24 cellular contexts compared by ENCODE assay signal in the genomic region with DNA sequence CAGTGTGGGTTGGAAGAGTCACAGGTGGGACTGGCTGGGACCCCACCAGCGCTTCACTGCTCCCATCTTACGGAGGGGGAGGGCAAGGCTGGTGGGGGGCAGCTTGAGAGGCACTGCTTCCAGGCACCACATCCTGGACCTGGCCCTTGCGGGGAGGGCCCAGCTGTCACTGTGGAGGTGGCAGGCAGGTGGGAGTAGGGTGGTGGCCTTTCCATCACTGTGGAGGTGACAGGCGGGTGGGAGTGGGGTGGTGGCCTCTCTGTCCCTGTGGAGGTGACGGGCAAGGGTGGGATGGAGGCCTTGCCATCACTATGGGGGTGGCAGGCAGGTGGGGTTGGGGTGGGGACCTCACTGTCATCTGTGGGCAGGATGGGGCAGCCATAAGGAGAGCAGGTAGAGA.
"Had no signal": no experiment of that assay in that cellular context is flagged by ENCODE, and none has a peak within 500 bp of the region (broad histone marks: within the 10 kb centered on the region; RNA-seq: fewer than 3 reads in every experiment).

No MANE protein-coding gene starts in this region.

- H3K27me3 Mint-ChIP-seq: activated B cell treated with CpG ODN at 0.5 μM for 24 hours; activated CD4-positive, alpha-beta T cell treated with anti-CD3 and anti-CD28 coated beads, Interleukin-2, amount 10 ng/mL, durations not matched to agents 24 days and 14 days; activated CD8-positive, alpha-beta memory T cell treated with anti-CD3 and anti-CD28 coated beads, Interleukin-2, amount 10 ng/mL, durations not matched to agents 7 days and 5 days; activated naive CD8-positive, alpha-beta T cell treated with anti-CD3 and anti-CD28 coated beads, Interleukin-2, amount 50 U/mL, for 24 hours; activated T-cell treated with anti-CD3 and anti-CD28 coated beads, Interleukin-2, amount 50 U/mL, for 24 hours had no signal

- ATAC-seq: activated CD8-positive, alpha-beta memory T cell treated with anti-CD3 and anti-CD28 coated beads, Interleukin-2, amount 10 ng/mL, durations not matched to agents 7 days and 5 days; activated naive CD4-positive, alpha-beta T cell treated with anti-CD3 and anti-CD28 coated beads, Interleukin-2, amount 50 U/mL, for 72 hours; activated naive CD8-positive, alpha-beta T cell treated with anti-CD3 and anti-CD28 coated beads, Interleukin-2, amount 50 U/mL, for 24 hours; body of pancreas had no signal

- H3K4me3 Mint-ChIP-seq: activated B cell treated with CpG ODN at 0.5 μM for 24 hours; activated CD4-positive, alpha-beta T cell treated with anti-CD3 and anti-CD28 coated beads, Interleukin-2, amount 10 ng/mL, durations not matched to agents 24 days and 14 days; activated CD8-positive, alpha-beta memory T cell treated with anti-CD3 and anti-CD28 coated beads, Interleukin-2, amount 10 ng/mL, durations not matched to agents 7 days and 5 days; activated naive CD8-positive, alpha-beta T cell treated with anti-CD3 and anti-CD28 coated beads, Interleukin-2, amount 50 U/mL, for 24 hours; activated T-cell treated with anti-CD3 and anti-CD28 coated beads, Interleukin-2, amount 50 U/mL, for 24 hours; T-helper 1 cell treated with Interleukin-12 subunit alpha and Interleukin-12 subunit beta and Interleukin-4 antibody, amounts not matched to agents 30 μg/mL and 1 μg/mL, for 36 hours had no signal

- H3K9me3 Mint-ChIP-seq: activated B cell treated with CpG ODN at 0.5 μM for 24 hours; activated CD4-positive, alpha-beta T cell treated with anti-CD3 and anti-CD28 coated beads, Interleukin-2, amount 10 ng/mL, durations not matched to agents 24 days and 14 days; activated naive CD4-positive, alpha-beta T cell treated with anti-CD3 and anti-CD28 coated beads, Interleukin-2, amount 50 U/mL, for 72 hours; activated naive CD8-positive, alpha-beta T cell treated with anti-CD3 and anti-CD28 coated beads, Interleukin-2, amount 50 U/mL, for 24 hours; activated T-cell treated with anti-CD3 and anti-CD28 coated beads, Interleukin-2, amount 50 U/mL, for 24 hours; T-helper 1 cell treated with Interleukin-12 subunit alpha and Interleukin-12 subunit beta and Interleukin-4 antibody, amounts not matched to agents 30 μg/mL and 1 μg/mL, for 36 hours had no signal

- H3K4me3 ChIP-seq: ascending aorta, body of pancreas, MG63, Peyer's patch had no signal

- DNase-seq: activated B cell treated with CpG ODN at 0.5 μM for 24 hours; activated CD4-positive, alpha-beta T cell treated with anti-CD3 and anti-CD28 coated beads for 1 hour; activated CD4-positive, alpha-beta T cell treated with anti-CD3 and anti-CD28 coated beads, Interleukin-2, amount 10 ng/mL, durations not matched to agents 24 days and 14 days; activated CD4-positive, alpha-beta T cell treated with anti-CD3 and anti-CD28 coated beads, Interleukin-2, amount 50 U/mL, for 48 hours; activated CD8-positive, alpha-beta memory T cell treated with anti-CD3 and anti-CD28 coated beads, Interleukin-2, amount 10 ng/mL, durations not matched to agents 7 days and 5 days; activated effector memory CD4-positive, alpha-beta T cell treated with anti-CD3 and anti-CD28 coated beads, Interleukin-2, amount 50 U/mL, for 16 hours; activated naive CD4-positive, alpha-beta T cell treated with Interleukin-2 at 50 U/mL for 16 hours; activated naive CD8-positive, alpha-beta T cell treated with anti-CD3 and anti-CD28 coated beads, Interleukin-2, amount 50 U/mL, for 24 hours; activated T-cell treated with anti-CD3 and anti-CD28 coated beads, Interleukin-2, amount 50 U/mL, for 24 hours; amniotic stem cell; body of pancreas; NCI-H1105; NCI-H1436; NCI-H1694 treated with DMSO at 0.1 percent for 48 hours; NCI-H2029 treated with DMSO at 0.1 percent for 48 hours; NCI-H510A treated with DMSO at 0.1 percent for 48 hours; NK-92 treated with Interleukin-12 subunit alpha and Interleukin-12 subunit beta, amount 100 ng/mL, for 24 hours; Peyer's patch; SHP77 treated with DMSO at 0.1 percent for 48 hours had no signal

- H3K36me3 Mint-ChIP-seq: activated CD8-positive, alpha-beta memory T cell treated with anti-CD3 and anti-CD28 coated beads, Interleukin-2, amount 10 ng/mL, durations not matched to agents 7 days and 5 days; activated naive CD4-positive, alpha-beta T cell treated with anti-CD3 and anti-CD28 coated beads, Interleukin-2, amount 50 U/mL, for 72 hours had no signal

- H3K27ac Mint-ChIP-seq: activated B cell treated with CpG ODN at 0.5 μM for 24 hours; activated CD4-positive, alpha-beta T cell treated with anti-CD3 and anti-CD28 coated beads, Interleukin-2, amount 10 ng/mL, durations not matched to agents 24 days and 14 days; activated CD8-positive, alpha-beta memory T cell treated with anti-CD3 and anti-CD28 coated beads, Interleukin-2, amount 10 ng/mL, durations not matched to agents 7 days and 5 days; activated naive CD4-positive, alpha-beta T cell treated with anti-CD3 and anti-CD28 coated beads, Interleukin-2, amount 50 U/mL, for 72 hours; activated naive CD8-positive, alpha-beta T cell treated with anti-CD3 and anti-CD28 coated beads, Interleukin-2, amount 50 U/mL, for 24 hours; activated T-cell treated with anti-CD3 and anti-CD28 coated beads, Interleukin-2, amount 50 U/mL, for 24 hours; T-helper 1 cell treated with Interleukin-12 subunit alpha and Interleukin-12 subunit beta and Interleukin-4 antibody, amounts not matched to agents 30 μg/mL and 1 μg/mL, for 36 hours had no signal

- H3K27ac ChIP-seq: ascending aorta, body of pancreas, Peyer's patch had no signal

- H3K27me3 ChIP-seq: ascending aorta, body of pancreas, MG63, Peyer's patch had no signal

- H3K36me3 ChIP-seq: MG63, Peyer's patch had no signal

- H3K9me3 ChIP-seq: ascending aorta, body of pancreas, MG63, Peyer's patch had no signal

- FAIRE-seq: bronchial epithelial cell had no signal
